Comparison of ENCODE assay signal across 11 cellular contexts in the genomic region with DNA sequence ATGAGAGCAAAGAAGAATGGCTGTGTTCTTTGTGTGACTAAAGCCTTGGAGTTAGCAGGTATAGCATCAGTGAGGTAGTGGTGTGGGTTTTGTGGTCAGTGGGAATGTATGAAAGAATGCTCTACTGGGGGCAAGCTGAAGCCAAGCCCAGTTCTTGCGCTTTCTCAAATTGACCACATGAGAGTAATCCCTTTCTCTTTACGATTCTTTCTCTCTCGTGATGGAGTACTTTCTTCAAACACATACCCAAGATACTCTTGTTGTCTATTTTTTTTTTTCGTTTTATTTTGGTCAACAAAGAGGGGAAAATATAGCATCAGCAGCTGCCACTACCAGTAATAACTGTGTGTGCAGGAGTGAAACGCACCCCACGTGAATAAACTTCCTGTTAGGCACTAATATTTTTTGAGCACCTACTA. TPM values are rescaled to one million over a fixed set of nuclear protein-coding genes. Genes with fewer than 3 reads are reported as not detected.
DNase-seq lines count a peak whose midpoint lies in the region; ATAC-seq and TF ChIP-seq lines count a peak whose summit lies in the region.
"Had no signal": no experiment of that assay in that cellular context is flagged by ENCODE, and none has a peak within 500 bp of the region (broad histone marks: within the 10 kb centered on the region; RNA-seq: fewer than 3 reads in every experiment).

No MANE protein-coding gene starts in this region.

- no peaks in the 10 kb centered on the region for H3K9me3 ChIP-seq in lower lobe of right lung
- H3K9me3 ChIP-seq: neutrophil had no signal

- H3K4me1 ChIP-seq in lower lobe of right lung = no peaks in the 10 kb centered on the region

- TF ChIP-seq CTCF in lower lobe of right lung (IDR thresholded peaks at IDR 0.05) = no peak

- no peaks in the 10 kb centered on the region for H3K27me3 ChIP-seq in lower lobe of right lung (ENCODE audit: low read depth)
- H3K27me3 ChIP-seq: neutrophil had no signal

- H3K4me3 ChIP-seq in lower lobe of right lung = no peak overlapping the region

- DNase-seq in H4 (ENCODE audit: low spot score) = peak; percentile 75
- peak; percentile 70 for DNase-seq in HK-2 (ENCODE audit: unreplicated experiment)
- peak; percentile 89 for DNase-seq in kidney glomerular epithelial cell (lab: John Stamatoyannopoulos, UW)
- no peak for DNase-seq in nucleus accumbens (lab: John Stamatoyannopoulos, UW)
- DNase-seq in lower lobe of right lung = no peak
- no peak for DNase-seq in DMS 273 (lab: John Stamatoyannopoulos, UW; ENCODE audit: unreplicated experiment)
- no peak for DNase-seq in ureter (ENCODE audit: low spot score)
- DNase-seq: activated naive CD4-positive, alpha-beta T cell treated with anti-CD3 and anti-CD28 coated beads, Interleukin-2, amount 50 U/mL, for 16 hours; GF-D8 had no signal

- no peak overlapping the region for H3K27ac ChIP-seq in lower lobe of right lung
- H3K27ac ChIP-seq: neutrophil had no signal

- intact Hi-C loops in lower lobe of right lung (cut with DNase I) = no loop called here

- ATAC-seq in GM18520 (IDR thresholded peaks at IDR 0.05; ENCODE audit: unreplicated experiment) (peak; percentile 33), lower lobe of right lung (no peak)

- no peaks in the 10 kb centered on the region for H3K36me3 ChIP-seq in lower lobe of right lung
- H3K36me3 ChIP-seq: neutrophil had no signal

RNA-seq across cellular contexts. Expression of a gene that starts 8.4 kb away (rescaled TPM):
- total RNA-seq in H4 (2014; rRNA removed; shearing (Covaris generic)) = 6.5 and 9.7 TPM in 2 replicates
- total RNA-seq in lower lobe of right lung = 8.2 TPM
- 4.8 TPM for total RNA-seq in ureter

RNA-seq across cellular contexts. Expression of a gene that starts 48.0 kb away (rescaled TPM):
- 11.8 and 19.6 TPM in 2 replicates for total RNA-seq in H4 (2014; rRNA removed; shearing (Covaris generic))
- total RNA-seq in lower lobe of right lung (6.7 TPM), ureter (7.4 TPM)

Comparison
In these comparisons a context has a peak if more than half of its experiments do, and no peak if none do; other contexts are left out.
1. DNase-seq: peak in H4 (single experiment), HK-2 (single experiment) and kidney glomerular epithelial cell (single experiment); none in nucleus accumbens (0 of 56), lower lobe of right lung (single experiment), DMS 273 (single experiment) and ureter (single experiment).